ENCODE assay signal across 12 cellular contexts in the genomic region with DNA sequence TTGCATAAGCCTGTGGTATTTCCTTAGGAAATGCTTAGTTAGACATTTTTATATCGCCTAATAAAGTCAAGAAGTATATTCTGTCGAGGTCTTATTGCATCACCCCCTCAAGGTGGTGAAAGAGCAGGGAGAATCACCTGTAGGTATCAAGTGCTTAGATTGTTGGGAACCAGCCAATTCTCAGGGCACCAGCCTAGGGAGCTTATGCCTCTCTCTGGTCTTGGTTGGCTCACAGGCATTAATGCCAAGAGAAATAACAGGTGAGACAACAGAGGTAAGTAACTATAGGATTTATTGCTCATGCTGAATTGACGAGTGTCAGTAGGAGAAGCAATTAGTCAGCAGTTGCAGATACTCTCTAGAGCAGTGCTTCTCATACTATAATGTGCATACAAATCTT.
"Had no signal": no experiment of that assay in that cellular context is flagged by ENCODE, and none has a peak within 500 bp of the region (broad histone marks: within the 10 kb centered on the region; RNA-seq: fewer than 3 reads in every experiment).

No MANE protein-coding gene starts in this region.

- H3K9me3 ChIP-seq: ascending aorta had no signal

- H3K27me3 ChIP-seq: ascending aorta, cardiac muscle cell, left lung had no signal

- FAIRE-seq: colon had no signal

- DNase-seq: activated CD4-positive, alpha-beta T cell treated with anti-CD3 and anti-CD28 coated beads for 4 hours; activated CD8-positive, alpha-beta memory T cell treated with anti-CD3 and anti-CD28 coated beads, Interleukin-2, amount 50 U/mL, for 48 hours; activated CD8-positive, alpha-beta T cell treated with anti-CD3 and anti-CD28 coated beads, Interleukin-2, amount 10 ng/mL, durations not matched to agents 7 days and 5 days; activated naive CD4-positive, alpha-beta T cell; activated naive CD8-positive, alpha-beta T cell treated with anti-CD3 and anti-CD28 coated beads, Interleukin-2, amount 50 U/mL, for 24 hours; foreskin melanocyte; islet precursor cell; left lung; stimulated activated CD4-positive, alpha-beta T cell treated with anti-CD3 and anti-CD28 coated beads, Interleukin-2, amount 100 ng/mL, for 48 hours had no signal

- H3K27ac ChIP-seq: ascending aorta, cardiac muscle cell, left lung had no signal

- H3K4me3 ChIP-seq: ascending aorta, cardiac muscle cell, left lung had no signal

- ATAC-seq: activated CD8-positive, alpha-beta T cell treated with anti-CD3 and anti-CD28 coated beads, Interleukin-2, amount 10 ng/mL, durations not matched to agents 7 days and 5 days; activated naive CD8-positive, alpha-beta T cell treated with anti-CD3 and anti-CD28 coated beads, Interleukin-2, amount 50 U/mL, for 24 hours; left lung had no signal

- H3K36me3 ChIP-seq: ascending aorta, cardiac muscle cell, left lung had no signal

- H3K4me1 ChIP-seq: ascending aorta, left lung had no signal
